ENCODE assay signal across 22 cellular contexts in genomic region chr3:58121183-58121582, GRCh38.
DNase-seq lines count a peak whose midpoint lies in the region; ATAC-seq and TF ChIP-seq lines count a peak whose summit lies in the region.
"Had no signal": no experiment of that assay in that cellular context is flagged by ENCODE, and none has a peak within 500 bp of the region (broad histone marks: within the 10 kb centered on the region; RNA-seq: fewer than 3 reads in every experiment).

No MANE protein-coding gene starts in this region.

- no peak for TF ChIP-seq POLR2A in esophagus muscularis mucosa (IDR thresholded peaks at IDR 0.05; ENCODE audit: low read depth)

- DNase-seq in RWPE1 (ENCODE audit: low spot score): no peak
- no peak for DNase-seq in esophagus muscularis mucosa (ENCODE audit: extremely low spot score)
- peak in 1 of 3 donors; percentile 64 for DNase-seq in right cardiac atrium
- DNase-seq in upper lobe of right lung: no peak
- DNase-seq in PC-9: no peak
- no peak for DNase-seq in HPDE6-E6E7 (ENCODE audit: extremely low spot score)
- DNase-seq: Caco-2; CD4-positive, alpha-beta memory T cell; DMS 273 treated with DMSO at 0.1 percent for 48 hours; GM23248; H9; HFFc6; Karpas-422; NCI-H1105 treated with DMSO at 0.1 percent for 48 hours; NCI-H2029 treated with DMSO at 0.1 percent for 48 hours; NCI-H226; NCI-H510A treated with DMSO at 0.1 percent for 48 hours; NCI-H748 treated with DMSO at 0.1 percent for 48 hours; SW 1271 had no signal

- H3K36me3 ChIP-seq in esophagus muscularis mucosa (peaks cover 37 to 75% (median 66%) of the 10 kb centered on the region in 4 donors), upper lobe of right lung (peaks cover 61% of the 10 kb centered on the region), PC-9 (ENCODE audit: low read depth) (0 out of 2 replicates have a peak, but pooled peaks cover 25% of the 10 kb centered on the region)

- H3K4me2 ChIP-seq in PC-9: no peak overlapping the region

- no peaks in the 10 kb centered on the region for H3K9me3 ChIP-seq in esophagus muscularis mucosa
- H3K9me3 ChIP-seq in right cardiac atrium (ENCODE audit: control insufficient read depth, low read length): no peaks in the 10 kb centered on the region
- no peaks in the 10 kb centered on the region for H3K9me3 ChIP-seq in upper lobe of right lung
- H3K9me3 ChIP-seq in PC-9 (ENCODE audit: insufficient read depth, low read depth): no peaks in the 10 kb centered on the region
- H3K9me3 ChIP-seq: Caco-2 had no signal

- H3K9me2 ChIP-seq in PC-9 (ENCODE audit: insufficient read depth): no peaks in the 10 kb centered on the region

- WGBS in esophagus muscularis mucosa: 87% methylated on average over 8 of the region's 11 CpGs
- WGBS in right cardiac atrium: 79% methylated on average over 11 of the region's 11 CpGs

- ATAC-seq in right cardiac atrium: peak in 1 of 2 donors; percentile 10
- no peak for ATAC-seq in upper lobe of right lung
- ATAC-seq in GM19324 (IDR thresholded peaks at IDR 0.05; ENCODE audit: low FRiP score, unreplicated experiment): no peak
- ATAC-seq: Panc1 had no signal

- no peaks in the 10 kb centered on the region; the same call in 1 of the 2 replicates for H4K20me1 ChIP-seq in PC-9 (ENCODE audit: insufficient read depth)

- POLR2A ChIA-PET in RWPE1 (lab: Yijun Ruan, JAX; ENCODE audit: low non-redundant PET): no interaction called here
- POLR2A ChIA-PET in PC-9 (lab: Charles Lee; ENCODE audit: unreplicated experiment): no interaction called here

- TF ChIP-seq EP300 in esophagus muscularis mucosa (IDR thresholded peaks at IDR 0.05): no peak

- H3K4me1 ChIP-seq in esophagus muscularis mucosa (peaks cover 23 to 51% (median 50%) of the 10 kb centered on the region in 4 donors), right cardiac atrium (ENCODE audit: control insufficient read depth, insufficient read depth, low read length) (peaks cover 28% of the 10 kb centered on the region), upper lobe of right lung (peaks cover 33% of the 10 kb centered on the region), PC-9 (replicated peaks; ENCODE audit: insufficient read depth) (no peaks in the 10 kb centered on the region)
- H3K4me1 ChIP-seq: Caco-2 had no signal

- H3K27me3 ChIP-seq in esophagus muscularis mucosa: no peaks in the 10 kb centered on the region
- no peaks in the 10 kb centered on the region for H3K27me3 ChIP-seq in right cardiac atrium (ENCODE audit: control insufficient read depth, insufficient read depth)
- no peaks in the 10 kb centered on the region for H3K27me3 ChIP-seq in upper lobe of right lung
- H3K27me3 ChIP-seq in PC-9 (ENCODE audit: insufficient read depth, low read depth): no peaks in the 10 kb centered on the region
- H3K27me3 ChIP-seq: BLaER1 had no signal

- no TSS peak for BruUV-seq in PC-9 (replicated peaks; lab: Mats Ljungman, UMichigan)

- H3F3A ChIP-seq in PC-9 (ENCODE audit: insufficient read depth, low read depth): peaks cover 27% of the 10 kb centered on the region

- TF ChIP-seq CTCF in RWPE1 (conservative IDR thresholded peaks at IDR 0.05; ENCODE audit: low read depth) (no peak), esophagus muscularis mucosa (IDR thresholded peaks at IDR 0.05) (no peak), upper lobe of right lung (IDR thresholded peaks at IDR 0.05) (no peak), PC-9 (conservative IDR thresholded peaks at IDR 0.05) (no peak)

- no peak overlapping the region for H3K4me3 ChIP-seq in esophagus muscularis mucosa
- H3K4me3 ChIP-seq in right cardiac atrium (ENCODE audit: low read length): no peak overlapping the region
- no peak overlapping the region for H3K4me3 ChIP-seq in upper lobe of right lung
- H3K4me3 ChIP-seq in PC-9: no peak overlapping the region
- H3K4me3 ChIP-seq: BLaER1, GM23248 had no signal

- peaks cover 8% of the 10 kb centered on the region; the same call in 1 of the 2 replicates for H3K79me2 ChIP-seq in PC-9 (ENCODE audit: low read depth)

- 0 out of 2 replicates have a peak overlapping the region, but pooled peaks have one; percentile 6 for H3K27ac ChIP-seq in RWPE1
- peak overlapping the region; percentile 68 to 83 (median 77) for H3K27ac ChIP-seq in esophagus muscularis mucosa (replicated peaks in 1 of 4)
- peak overlapping the region; percentile 43 for H3K27ac ChIP-seq in right cardiac atrium (ENCODE audit: low read length)
- peak overlapping the region; percentile 13 for H3K27ac ChIP-seq in upper lobe of right lung
- no peak overlapping the region for H3K27ac ChIP-seq in PC-9
- H3K27ac ChIP-seq: BLaER1, GM23248 had no signal

- H2AFZ ChIP-seq in PC-9: no peak overlapping the region
- H2AFZ ChIP-seq: GM23248 had no signal

- CTCF ChIA-PET in RWPE1 (lab: Yijun Ruan, JAX): no interaction called here
- CTCF ChIA-PET in PC-9 (lab: Charles Lee): no interaction called here

- intact Hi-C loops in esophagus muscularis mucosa (cut with DNase I) (no loop called here), right cardiac atrium (cut with DNase I) (no loop called here), upper lobe of right lung (cut with DNase I) (no loop called here), PC-9 (cut with micrococcal nuclease; ENCODE audit: unreplicated experiment) (no loop called here)
